Comparison of ENCODE assay signal across 10 cellular contexts in genomic region chr6:148538251-148539190, GRCh38.
DNase-seq lines count a peak whose midpoint lies in the region; ATAC-seq and TF ChIP-seq lines count a peak whose summit lies in the region.
"Had no signal": no experiment of that assay in that cellular context is flagged by ENCODE, and none has a peak within 500 bp of the region (broad histone marks: within the 10 kb centered on the region; RNA-seq: fewer than 3 reads in every experiment).

No MANE protein-coding gene starts in this region.

- H3K4me1 ChIP-seq in adipocyte (ENCODE audit: control insufficient read depth, insufficient read depth, low read length) (peaks cover 26% of the 10 kb centered on the region), gastrocnemius medialis (peaks cover 0 to 8% of the 10 kb centered on the region in 2 donors)

- peak; percentile 89 for DNase-seq in EH (ENCODE audit: low read depth)
- no peak for DNase-seq in adipocyte (ENCODE audit: low read depth)
- peak; percentile 68 for DNase-seq in hepatic stellate cell (ENCODE audit: low spot score)
- no peak for DNase-seq in gastrocnemius medialis
- DNase-seq in retina = no peak
- no peak for DNase-seq in HuH-7 (ENCODE audit: low spot score)
- no peak for DNase-seq in dedifferentiated amniotic fluid mesenchymal stem cell (ENCODE audit: extremely low spot score)
- DNase-seq: DND-41, NCI-H226 had no signal

- H3K27me3 ChIP-seq in adipocyte (replicated peaks; ENCODE audit: control insufficient read depth, insufficient read depth, low read length) (no peaks in the 10 kb centered on the region), gastrocnemius medialis (no peaks in the 10 kb centered on the region)

- H3K4me3 ChIP-seq in adipocyte (ENCODE audit: low read length) (peak overlapping the region; percentile 35), gastrocnemius medialis (no peak overlapping the region)

- H3K9me3 ChIP-seq in adipocyte (ENCODE audit: control insufficient read depth, low read length) (no peaks in the 10 kb centered on the region), gastrocnemius medialis (no peaks in the 10 kb centered on the region)

- TF ChIP-seq POLR2A in gastrocnemius medialis (IDR thresholded peaks at IDR 0.05) = no peak

- TF ChIP-seq CTCF in gastrocnemius medialis (IDR thresholded peaks at IDR 0.05 in 4 of 5, conservative IDR thresholded peaks at IDR 0.05 in 1 of 5) = no peak

- ATAC-seq in gastrocnemius medialis (peak in 1 of 2 donors; percentile 34), HG03520 (IDR thresholded peaks at IDR 0.05; ENCODE audit: unreplicated experiment) (no peak)

- peaks cover 90% of the 10 kb centered on the region for H3K36me3 ChIP-seq in adipocyte (ENCODE audit: control insufficient read depth, insufficient read depth, low read length, severe bottlenecking)
- H3K36me3 ChIP-seq in gastrocnemius medialis = peaks cover 0 to 47% of the 10 kb centered on the region in 2 donors

- intact Hi-C loops in gastrocnemius medialis (cut with DNase I; ENCODE audit: low total_unique reads) = no loop called here

- H3K27ac ChIP-seq in gastrocnemius medialis = peak overlapping the region in 3 of 4 donors; percentile 8 to 12 (median 11)

- in situ Hi-C loops in gastrocnemius medialis (cut with MboI; ENCODE audit: low sequenced_read_pairs in 4 of 4) = no loop called here

- peak overlapping the region; percentile 63 for H3K9ac ChIP-seq in adipocyte (ENCODE audit: low read length)

Comparison
In these comparisons a context has a peak if more than half of its experiments do, and no peak if none do; other contexts are left out.
1. DNase-seq: peak in EH (single experiment) and hepatic stellate cell (single experiment); none in adipocyte (single experiment), gastrocnemius medialis (0 of 2), retina (single experiment), HuH-7 (single experiment) and dedifferentiated amniotic fluid mesenchymal stem cell (single experiment).